In genomic region chr13:112767506-112768471, GRCh38 we compare ENCODE assay signal across 8 cellular contexts.
DNase-seq lines count a peak whose midpoint lies in the region; ATAC-seq and TF ChIP-seq lines count a peak whose summit lies in the region.

No MANE protein-coding gene starts in this region.

- TF ChIP-seq POLR2A in suprapubic skin (IDR thresholded peaks at IDR 0.05), result no peak

- no peak overlapping the region for H3K27ac ChIP-seq in suprapubic skin

- intact Hi-C loops in posterior vena cava (cut with DNase I), result loop anchor here in 1 of 2 donors (2.0 kb wide), 1 partner anchor 65 kb away; no protein-coding TSS in a partner anchor

- H3K4me3 ChIP-seq in suprapubic skin, result no peak overlapping the region

- H3K9me3 ChIP-seq in suprapubic skin, result no peaks in the 10 kb centered on the region

- peaks cover 18% of the 10 kb centered on the region for H3K4me1 Mint-ChIP-seq in activated CD8-positive, alpha-beta memory T cell treated with anti-CD3 and anti-CD28 coated beads, Interleukin-2, amount 10 ng/mL, durations not matched to agents 7 days and 5 days
- H3K4me1 Mint-ChIP-seq in T-helper 2 cell treated with Interferon-gamma antibody and Interleukin-4, amounts not matched to agents 5 μg/mL and 100 μg/mL, for 36 hours (ENCODE audit: low read depth), result peaks cover 11% of the 10 kb centered on the region

- peaks cover 3% of the 10 kb centered on the region for H3K9me3 Mint-ChIP-seq in activated CD8-positive, alpha-beta memory T cell treated with anti-CD3 and anti-CD28 coated beads, Interleukin-2, amount 10 ng/mL, durations not matched to agents 7 days and 5 days (ENCODE audit: low read depth)
- H3K9me3 Mint-ChIP-seq in T-helper 2 cell treated with Interferon-gamma antibody and Interleukin-4, amounts not matched to agents 5 μg/mL and 100 μg/mL, for 36 hours, result no peaks in the 10 kb centered on the region

- no peak for ATAC-seq in activated CD8-positive, alpha-beta memory T cell treated with anti-CD3 and anti-CD28 coated beads, Interleukin-2, amount 10 ng/mL, durations not matched to agents 7 days and 5 days
- ATAC-seq in HG02642 (IDR thresholded peaks at IDR 0.05; ENCODE audit: poor library complexity, unreplicated experiment), result peak; percentile 71

- no peak for TF ChIP-seq CTCF in suprapubic skin (IDR thresholded peaks at IDR 0.05)

- no peaks in the 10 kb centered on the region for H3K27me3 Mint-ChIP-seq in activated CD8-positive, alpha-beta memory T cell treated with anti-CD3 and anti-CD28 coated beads, Interleukin-2, amount 10 ng/mL, durations not matched to agents 7 days and 5 days
- no peaks in the 10 kb centered on the region for H3K27me3 Mint-ChIP-seq in T-helper 2 cell treated with Interferon-gamma antibody and Interleukin-4, amounts not matched to agents 5 μg/mL and 100 μg/mL, for 36 hours (ENCODE audit: low read depth)

- no peak for DNase-seq in activated CD8-positive, alpha-beta memory T cell treated with anti-CD3 and anti-CD28 coated beads, Interleukin-2, amount 10 ng/mL, durations not matched to agents 7 days and 5 days
- no peak for DNase-seq in activated CD8-positive, alpha-beta memory T cell treated with anti-CD3 and anti-CD28 coated beads, Interleukin-2, amount 50 U/mL, for 4 hours
- no peak for DNase-seq in T-helper 2 cell treated with Interferon-gamma antibody and Interleukin-4, amounts not matched to agents 5 μg/mL and 100 μg/mL, for 36 hours (ENCODE audit: low spot score)
- peak; percentile 84 for DNase-seq in posterior vena cava (ENCODE audit: low spot score)
- no peak for DNase-seq in suprapubic skin (ENCODE audit: low spot score in 2 of 2)
- DNase-seq in OCI-M1 (lab: John Stamatoyannopoulos, UW), result no peak
- no peak for DNase-seq in HuH-7.5 (ENCODE audit: low spot score)

- peak overlapping the region; percentile 44 for H3K27ac Mint-ChIP-seq in activated CD8-positive, alpha-beta memory T cell treated with anti-CD3 and anti-CD28 coated beads, Interleukin-2, amount 10 ng/mL, durations not matched to agents 7 days and 5 days
- H3K27ac Mint-ChIP-seq in T-helper 2 cell treated with Interferon-gamma antibody and Interleukin-4, amounts not matched to agents 5 μg/mL and 100 μg/mL, for 36 hours, result peak overlapping the region; percentile 39

- CTCF ChIA-PET in activated CD8-positive, alpha-beta memory T cell treated with anti-CD3 and anti-CD28 coated beads, Interleukin-2, amount 10 ng/mL, durations not matched to agents 7 days and 5 days (lab: Charles Lee), result no interaction called here

- no peak for TF ChIP-seq EP300 in suprapubic skin (IDR thresholded peaks at IDR 0.05)

- no peaks in the 10 kb centered on the region for H3K36me3 ChIP-seq in suprapubic skin

- 87% methylated on average over 31 of the region's 34 CpGs for WGBS in suprapubic skin

- H3K27me3 ChIP-seq in suprapubic skin, result no peaks in the 10 kb centered on the region

- peaks cover 15% of the 10 kb centered on the region for H3K36me3 Mint-ChIP-seq in activated CD8-positive, alpha-beta memory T cell treated with anti-CD3 and anti-CD28 coated beads, Interleukin-2, amount 10 ng/mL, durations not matched to agents 7 days and 5 days
- H3K36me3 Mint-ChIP-seq in T-helper 2 cell treated with Interferon-gamma antibody and Interleukin-4, amounts not matched to agents 5 μg/mL and 100 μg/mL, for 36 hours (ENCODE audit: low read depth), result no peaks in the 10 kb centered on the region

- peaks cover 8% of the 10 kb centered on the region for H3K4me1 ChIP-seq in suprapubic skin

- H3K4me3 Mint-ChIP-seq in activated CD8-positive, alpha-beta memory T cell treated with anti-CD3 and anti-CD28 coated beads, Interleukin-2, amount 10 ng/mL, durations not matched to agents 7 days and 5 days, result no peak overlapping the region
- peak overlapping the region; percentile 48 for H3K4me3 Mint-ChIP-seq in T-helper 2 cell treated with Interferon-gamma antibody and Interleukin-4, amounts not matched to agents 5 μg/mL and 100 μg/mL, for 36 hours
